ENCODE assay signal across 10 cellular contexts in the genomic region with DNA sequence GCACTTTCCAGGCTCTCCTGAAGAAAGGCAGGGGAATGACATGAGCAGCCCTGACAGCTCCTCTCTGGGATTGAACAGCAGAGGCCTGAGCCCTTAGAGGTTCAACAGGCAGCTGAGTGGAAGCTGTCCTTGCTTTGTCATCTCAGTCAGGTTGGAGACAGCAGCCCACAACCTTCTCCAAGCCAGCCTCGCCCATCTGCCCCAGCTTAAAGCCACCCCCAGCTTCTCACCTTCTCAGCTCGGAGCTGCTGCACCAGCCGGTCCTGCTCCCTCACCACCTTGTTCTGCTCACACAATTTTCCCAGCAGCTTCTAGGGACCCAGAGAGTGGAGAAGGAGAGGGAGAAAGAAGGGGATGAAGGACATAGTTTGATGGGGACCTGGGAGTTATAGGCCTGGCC. TPM values are rescaled to one million over a fixed set of nuclear protein-coding genes. Genes with fewer than 3 reads are reported as not detected.
"Had no signal": no experiment of that assay in that cellular context is flagged by ENCODE, and none has a peak within 500 bp of the region (broad histone marks: within the 10 kb centered on the region; RNA-seq: fewer than 3 reads in every experiment).

No MANE protein-coding gene starts in this region.

- DNase-seq: H9, HCEC 1CT, HFFc6, KBM-7 had no signal

- H3K4me1 Mint-ChIP-seq: IgD-negative memory B cell had no signal

- H3K4me2 ChIP-seq: GM23338 had no signal

- H3K4me3 Mint-ChIP-seq: GM23338, H9, HFFc6, IgD-negative memory B cell had no signal

- H3K4me3 ChIP-seq: GM23338 had no signal

- H3K27ac Mint-ChIP-seq: GM23338, HFFc6, IgD-negative memory B cell had no signal

- H3K27ac ChIP-seq: HL-60 had no signal

- ATAC-seq: GM23338, HepG2 had no signal

- H2AFZ ChIP-seq: GM23338 had no signal

- H3K36me3 Mint-ChIP-seq: IgD-negative memory B cell had no signal

RNA-seq across cellular contexts. Expression of a gene that starts 35.2 kb away (rescaled TPM):
- total RNA-seq: HFFc6, HT1080 had no signal
- polyA plus RNA-seq: IgD-negative memory B cell had no signal

RNA-seq across cellular contexts. Expression of a gene that starts 52.7 kb away (rescaled TPM):
- total RNA-seq: GM23338, H1, HT1080 had no signal
- polyA plus RNA-seq: GM23338, IgD-negative memory B cell had no signal
